In the genomic region with DNA sequence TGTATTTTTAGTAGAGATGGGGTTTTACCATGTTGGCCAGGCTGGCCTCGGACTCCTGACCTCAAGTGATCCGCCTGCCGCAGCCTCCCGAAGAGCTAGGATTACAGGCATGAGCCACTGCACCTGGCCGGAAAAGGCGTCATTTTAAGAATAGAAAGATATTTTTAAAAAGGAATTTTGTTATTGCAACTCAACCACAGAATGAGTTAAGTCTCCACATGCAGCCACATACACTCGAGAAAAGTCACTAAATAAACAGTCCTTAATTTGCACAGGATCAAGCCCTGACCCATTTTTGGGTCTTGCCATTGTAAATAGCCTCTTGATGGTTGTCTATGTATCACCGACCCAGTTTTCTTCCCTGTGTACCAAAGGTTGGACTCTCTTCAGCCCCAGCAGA, we compare ENCODE assay signal across 28 cellular contexts.
DNase-seq lines count a peak whose midpoint lies in the region; ATAC-seq and TF ChIP-seq lines count a peak whose summit lies in the region.
"Had no signal": no experiment of that assay in that cellular context is flagged by ENCODE, and none has a peak within 500 bp of the region (broad histone marks: within the 10 kb centered on the region; RNA-seq: fewer than 3 reads in every experiment).

No MANE protein-coding gene starts in this region.

- H3K27ac ChIP-seq in SJCRH30 (no peak overlapping the region), prostate gland (no peak overlapping the region)
- H3K27ac ChIP-seq: coronary artery, esophagus squamous epithelium, hepatocyte, skin epidermis, tibial nerve had no signal

- TF ChIP-seq CTCF in prostate gland (IDR thresholded peaks at IDR 0.05), result no peak

- ATAC-seq in GM18909 (IDR thresholded peaks at IDR 0.05; ENCODE audit: poor library complexity, unreplicated experiment), result no peak
- ATAC-seq: CD8-positive, alpha-beta T cell; left lobe of liver; naive thymus-derived CD4-positive, alpha-beta T cell had no signal

- H3K9me3 ChIP-seq in SJCRH30 (replicated peaks) (no peaks in the 10 kb centered on the region), prostate gland (no peaks in the 10 kb centered on the region)
- H3K9me3 ChIP-seq: esophagus squamous epithelium, MG63, tibial nerve had no signal

- peak; percentile 37 for DNase-seq in DMS153 treated with DMSO at 0.1 percent for 48 hours (lab: John Stamatoyannopoulos, UW; ENCODE audit: unreplicated experiment)
- peak; percentile 81 for DNase-seq in LHCN-M2 (ENCODE audit: low read depth)
- peak; percentile 60 to 62 for DNase-seq in SJCRH30
- peak; percentile 5 for DNase-seq in iris pigment epithelial cell (ENCODE audit: low read depth)
- no peak for DNase-seq in stimulated activated CD4-positive, alpha-beta T cell treated with anti-CD3 and anti-CD28 coated beads, Interleukin-4, amount 100 ng/mL, for 24 hours
- DNase-seq in prostate gland (ENCODE audit: low spot score), result no peak
- DNase-seq in NCI-H1436 treated with DMSO at 0.1 percent for 48 hours (lab: John Stamatoyannopoulos, UW), result no peak
- DNase-seq: activated CD4-positive, alpha-beta T cell treated with anti-CD3 and anti-CD28 coated beads, Interleukin-2, amount 10 ng/mL, durations not matched to agents 24 days and 14 days; activated gamma-delta T cell treated with Interleukin-2 at 50 U/mL for 16 hours; activated T-cell treated with anti-CD3 and anti-CD28 coated beads, Interleukin-2, amount 50 U/mL, for 24 hours; CD8-positive, alpha-beta T cell; DMS 273 treated with DMSO at 0.1 percent for 48 hours; esophagus squamous epithelium; foreskin melanocyte; GOT3; MG63; naive thymus-derived CD4-positive, alpha-beta T cell; NCI-H1436; occipital lobe; Right ventricle myocardium superior; stimulated activated CD4-positive, alpha-beta T cell treated with anti-CD3 and anti-CD28 coated beads, Interleukin-2, amount 100 ng/mL, for 24 hours; T1000 had no signal

- H3K4me3 ChIP-seq in SJCRH30 (no peak overlapping the region), prostate gland (no peak overlapping the region)
- H3K4me3 ChIP-seq: coronary artery, esophagus squamous epithelium, hepatocyte, MG63, skin epidermis, tibial nerve had no signal

- H3K27me3 ChIP-seq in SJCRH30, result peaks cover 39% of the 10 kb centered on the region
- H3K27me3 ChIP-seq in prostate gland (replicated peaks; ENCODE audit: insufficient read depth), result peaks cover 5% of the 10 kb centered on the region
- H3K27me3 ChIP-seq: hepatocyte had no signal

- no peak for TF ChIP-seq POLR2A in prostate gland (IDR thresholded peaks at IDR 0.05)

- H3K36me3 ChIP-seq in SJCRH30 (no peaks in the 10 kb centered on the region), prostate gland (no peaks in the 10 kb centered on the region)
- H3K36me3 ChIP-seq: esophagus squamous epithelium, MG63, tibial nerve had no signal

- intact Hi-C loops in prostate gland (cut with DNase I), result no loop called here

- H3K4me1 ChIP-seq in SJCRH30, result peaks cover 11% of the 10 kb centered on the region
- H3K4me1 ChIP-seq in prostate gland (replicated peaks), result no peaks in the 10 kb centered on the region
- H3K4me1 ChIP-seq: esophagus squamous epithelium, tibial nerve had no signal

- 65% methylated on average over 8 of the region's 8 CpGs for WGBS in prostate gland

Comparison
In these comparisons a context has a peak if more than half of its experiments do, and no peak if none do; other contexts are left out.
1. DNase-seq: peak in DMS153 treated with DMSO at 0.1 percent for 48 hours (single experiment), LHCN-M2 (single experiment), SJCRH30 (2 of 2) and iris pigment epithelial cell (single experiment); none in stimulated activated CD4-positive, alpha-beta T cell treated with anti-CD3 and anti-CD28 coated beads, Interleukin-4, amount 100 ng/mL, for 24 hours (single experiment), prostate gland (single experiment) and NCI-H1436 treated with DMSO at 0.1 percent for 48 hours (single experiment).